11 cellular contexts compared by ENCODE assay signal in genomic region chr13:20073775-20074174, GRCh38.
DNase-seq lines count a peak whose midpoint lies in the region; ATAC-seq lines count a peak whose summit lies in the region.
"Had no signal": no experiment of that assay in that cellular context is flagged by ENCODE, and none has a peak within 500 bp of the region (broad histone marks: within the 10 kb centered on the region; RNA-seq: fewer than 3 reads in every experiment).

No MANE protein-coding gene starts in this region.

- in situ Hi-C loops in HAP-1 (cut with MboI; ENCODE audit: low sequenced_read_pairs), result no loop called here

- H3K27ac Mint-ChIP-seq in memory B cell, result no peak overlapping the region

- H3K4me3 ChIP-seq in HAP-1, result no peak overlapping the region
- H3K4me3 ChIP-seq: uterus had no signal

- H3K9me3 Mint-ChIP-seq in memory B cell, result no peaks in the 10 kb centered on the region

- H3K4me1 ChIP-seq in HAP-1, result no peaks in the 10 kb centered on the region
- H3K4me1 ChIP-seq: uterus had no signal

- no peak overlapping the region for H3K4me3 Mint-ChIP-seq in memory B cell

- peaks cover 6% of the 10 kb centered on the region for H3K4me1 Mint-ChIP-seq in memory B cell

- DNase-seq in memory B cell (ENCODE audit: low spot score in 2 of 2), result no peak
- no peak for DNase-seq in activated CD4-positive, CD25-positive, alpha-beta regulatory T cell treated with anti-CD3 and anti-CD28 coated beads, Interleukin-2, amount 50 U/mL, for 72 hours
- DNase-seq in HAP-1 (ENCODE audit: low spot score in 2 of 2), result no peak
- no peak for DNase-seq in NCI-H2107 treated with DMSO at 0.1 percent for 48 hours (lab: John Stamatoyannopoulos, UW; ENCODE audit: unreplicated experiment)
- DNase-seq: activated naive CD4-positive, alpha-beta T cell treated with Interleukin-2 at 50 U/mL for 16 hours; islet precursor cell; NCI-H226; uterus had no signal

- H3K9me3 ChIP-seq in HAP-1, result no peaks in the 10 kb centered on the region
- H3K9me3 ChIP-seq: uterus had no signal

- H3K36me3 ChIP-seq in HAP-1 (replicated peaks), result peaks cover 11% of the 10 kb centered on the region
- H3K36me3 ChIP-seq: uterus had no signal

- H3K27me3 ChIP-seq in HAP-1 (ENCODE audit: low read depth), result no peaks in the 10 kb centered on the region
- H3K27me3 ChIP-seq: uterus had no signal

- ATAC-seq in GM18870 (IDR thresholded peaks at IDR 0.05; ENCODE audit: unreplicated experiment) (peak; percentile 90), GM21619 (IDR thresholded peaks at IDR 0.05; ENCODE audit: unreplicated experiment) (peak; percentile 84), HG03460 (IDR thresholded peaks at IDR 0.05; ENCODE audit: unreplicated experiment) (peak; percentile 91), memory B cell (ENCODE audit: low read depth) (peak; percentile 70)

- H3K36me3 Mint-ChIP-seq in memory B cell, result peaks cover 29% of the 10 kb centered on the region

- no peaks in the 10 kb centered on the region for H3K27me3 Mint-ChIP-seq in memory B cell
